23 cellular contexts compared by ENCODE assay signal in genomic region chr7:113060100-113060499, GRCh38. TPM values are rescaled to one million over a fixed set of nuclear protein-coding genes. Genes with fewer than 3 reads are reported as not detected.
DNase-seq lines count a peak whose midpoint lies in the region; ATAC-seq lines count a peak whose summit lies in the region.
"Had no signal": no experiment of that assay in that cellular context is flagged by ENCODE, and none has a peak within 500 bp of the region (broad histone marks: within the 10 kb centered on the region; RNA-seq: fewer than 3 reads in every experiment).

No MANE protein-coding gene starts in this region.

- DNase-seq in A172 (ENCODE audit: low spot score) (no peak), NCI-H187 treated with DMSO at 0.1 percent for 48 hours (lab: John Stamatoyannopoulos, UW) (no peak), DMS79 treated with DMSO at 0.1 percent for 48 hours (lab: John Stamatoyannopoulos, UW) (no peak)
- no peak for DNase-seq in stimulated activated CD4-positive, alpha-beta T cell treated with anti-CD3 and anti-CD28 coated beads, Interleukin-4, amount 100 ng/mL, for 4 hours
- DNase-seq: 8988T; AML-193; C1 segment of cervical spinal cord; CD8-positive, alpha-beta T cell; DMS153; KBM-7; NCI-H1105; NCI-H146; NCI-H2081; NCI-H2171; NCI-H526; T-helper 9 cell had no signal

- ATAC-seq in GM18498 (IDR thresholded peaks at IDR 0.05; ENCODE audit: unreplicated experiment) = peak; percentile 90
- peak; percentile 84 for ATAC-seq in GM18909 (IDR thresholded peaks at IDR 0.05; ENCODE audit: poor library complexity, unreplicated experiment)
- ATAC-seq in HG02610 (IDR thresholded peaks at IDR 0.05; ENCODE audit: unreplicated experiment) = peak; percentile 67
- peak; percentile 77 for ATAC-seq in HG03442 (IDR thresholded peaks at IDR 0.05; ENCODE audit: unreplicated experiment)
- ATAC-seq: CD8-positive, alpha-beta T cell; HepG2; Right ventricle myocardium inferior had no signal

RNA-seq across cellular contexts. Expression of gene GPR85, which starts 26.5 kb away (rescaled TPM):
- 2.4 and 7.0 TPM in 2 replicates for total RNA-seq in A172 (2014; rRNA removed; shearing (Covaris generic))
- total RNA-seq: CD8-positive, alpha-beta T cell; HepG2; T-helper 1 cell treated with Interleukin-12 subunit alpha and Interleukin-12 subunit beta and Interleukin-4 antibody, amounts not matched to agents 30 ng/mL and 1 ng/mL, for 36 hours had no signal

RNA-seq across cellular contexts. Expression of gene SMIM30, which starts 58.3 kb away (rescaled TPM):
- total RNA-seq in A172 (2014; rRNA removed; shearing (Covaris generic)) = 123 and 150 TPM in 2 replicates
